ENCODE assay signal across 8 cellular contexts in genomic region chr2:188369365-188369764, GRCh38.
A peak's percentile ranks its signal among the peaks of the same experiment; 100 is the strongest.
DNase-seq lines count a peak whose midpoint lies in the region; ATAC-seq and TF ChIP-seq lines count a peak whose summit lies in the region.

No MANE protein-coding gene starts in this region.

- WGBS in lung, 2 donors: 27 to 33% methylated on average over 3 of the region's 3 CpGs

- H3K27ac Mint-ChIP-seq in natural killer cell treated with Interleukin-12 subunit alpha and Interleukin-12 subunit beta and Interleukin-15 and Interleukin-18, amount 100 ng/mL, for 72 hours: no peak overlapping the region

- no peaks in the 10 kb centered on the region for H3K4me1 ChIP-seq in lung (ENCODE audit: control insufficient read depth in 2 of 2, insufficient read depth in 2 of 2, low read length in 2 of 2)

- DNase-seq in DMS 273 treated with DMSO at 0.1 percent for 48 hours (lab: John Stamatoyannopoulos, UW): peak; percentile 9
- peak; percentile 82 for DNase-seq in NCI-H82 (lab: John Stamatoyannopoulos, UW)
- DNase-seq in dermis blood vessel endothelial cell: peak; percentile 83
- no peak for DNase-seq in lung (ENCODE audit: low spot score)
- no peak for DNase-seq in natural killer cell treated with Interleukin-12 subunit alpha and Interleukin-12 subunit beta and Interleukin-15 and Interleukin-18, amount 100 ng/mL, for 72 hours (ENCODE audit: low spot score)
- DNase-seq in stimulated activated CD4-positive, alpha-beta T cell treated with anti-CD3 and anti-CD28 coated beads, Interleukin-12 subunit alpha, Interleukin-12 subunit beta, amount 100 ng/mL, for 4 hours: no peak

- no peaks in the 10 kb centered on the region for H3K36me3 Mint-ChIP-seq in natural killer cell treated with Interleukin-12 subunit alpha and Interleukin-12 subunit beta and Interleukin-15 and Interleukin-18, amount 100 ng/mL, for 72 hours

- no peaks in the 10 kb centered on the region for H3K9me3 ChIP-seq in lung (ENCODE audit: control insufficient read depth in 2 of 2, insufficient read depth in 1 of 2, low read length in 1 of 2)

- ATAC-seq in GM19023 (IDR thresholded peaks at IDR 0.05; ENCODE audit: unreplicated experiment): peak; percentile 76
- peak; percentile 83 for ATAC-seq in HG03095 (IDR thresholded peaks at IDR 0.05; ENCODE audit: unreplicated experiment)
- peak; percentile 77 for ATAC-seq in lung (ENCODE audit: insufficient read depth, low FRiP score)
- ATAC-seq in natural killer cell treated with Interleukin-12 subunit alpha and Interleukin-12 subunit beta and Interleukin-15 and Interleukin-18, amount 100 ng/mL, for 72 hours: no peak

- H3K4me1 Mint-ChIP-seq in natural killer cell treated with Interleukin-12 subunit alpha and Interleukin-12 subunit beta and Interleukin-15 and Interleukin-18, amount 100 ng/mL, for 72 hours (ENCODE audit: low read depth in 2 of 2): no peaks in the 10 kb centered on the region

- H3K27me3 ChIP-seq in lung (ENCODE audit: control insufficient read depth, insufficient read depth): no peaks in the 10 kb centered on the region

- no peaks in the 10 kb centered on the region for H3K27me3 Mint-ChIP-seq in natural killer cell treated with Interleukin-12 subunit alpha and Interleukin-12 subunit beta and Interleukin-15 and Interleukin-18, amount 100 ng/mL, for 72 hours

- H3K4me3 ChIP-seq in lung: no peak overlapping the region

- H3K9me3 Mint-ChIP-seq in natural killer cell treated with Interleukin-12 subunit alpha and Interleukin-12 subunit beta and Interleukin-15 and Interleukin-18, amount 100 ng/mL, for 72 hours: peaks cover 8% of the 10 kb centered on the region

- no peak overlapping the region for H3K4me3 Mint-ChIP-seq in natural killer cell treated with Interleukin-12 subunit alpha and Interleukin-12 subunit beta and Interleukin-15 and Interleukin-18, amount 100 ng/mL, for 72 hours

- no peak for TF ChIP-seq CTCF in lung (IDR thresholded peaks at IDR 0.05; ENCODE audit: control extremely low read depth, extremely low read depth)

- no peaks in the 10 kb centered on the region for H3K36me3 ChIP-seq in lung (ENCODE audit: control insufficient read depth in 2 of 2, insufficient read depth in 2 of 2, low read length in 2 of 2)

- H3K27ac ChIP-seq in lung (ENCODE audit: low read depth in 1 of 2, low read length in 1 of 2): no peak overlapping the region

Comparison
In these comparisons a context has a peak if more than half of its experiments do, and no peak if none do; other contexts are left out.
1. DNase-seq: peak in DMS 273 treated with DMSO at 0.1 percent for 48 hours (single experiment), NCI-H82 (single experiment) and dermis blood vessel endothelial cell (single experiment); none in lung (single experiment), natural killer cell treated with Interleukin-12 subunit alpha and Interleukin-12 subunit beta and Interleukin-15 and Interleukin-18, amount 100 ng/mL, for 72 hours (single experiment) and stimulated activated CD4-positive, alpha-beta T cell treated with anti-CD3 and anti-CD28 coated beads, Interleukin-12 subunit alpha, Interleukin-12 subunit beta, amount 100 ng/mL, for 4 hours (single experiment).
2. ATAC-seq: peak in GM19023 (single experiment), HG03095 (single experiment) and lung (single experiment); none in natural killer cell treated with Interleukin-12 subunit alpha and Interleukin-12 subunit beta and Interleukin-15 and Interleukin-18, amount 100 ng/mL, for 72 hours (0 of 2).